Comparison of ENCODE assay signal across 19 cellular contexts in genomic region chr7:36232971-36233550, GRCh38.
DNase-seq lines count a peak whose midpoint lies in the region; ATAC-seq, FAIRE-seq and TF ChIP-seq lines count a peak whose summit lies in the region.
"Had no signal": no experiment of that assay in that cellular context is flagged by ENCODE, and none has a peak within 500 bp of the region (broad histone marks: within the 10 kb centered on the region; RNA-seq: fewer than 3 reads in every experiment).

No MANE protein-coding gene starts in this region.

- CTCF ChIA-PET in HEK293 (lab: Yijun Ruan, JAX), result interaction anchor here (1.1 kb wide), 1 partner anchor 58 kb away, joined by 5 read pairs; no protein-coding TSS in a partner anchor

- no peak overlapping the region for H3K4me3 ChIP-seq in HEK293 (ENCODE audit: low read depth, low read length)
- H3K4me3 ChIP-seq in psoas muscle, result no peak overlapping the region
- H3K4me3 ChIP-seq in MM.1S (ENCODE audit: low read length), result no peak overlapping the region
- no peak overlapping the region for H3K4me3 ChIP-seq in colonic mucosa
- H3K4me3 ChIP-seq: GM23248, SJSA1 had no signal

- TF ChIP-seq CTCF in HEK293 (tag by site-specific recombination; IDR thresholded peaks at IDR 0.05), result no peak
- no peak for TF ChIP-seq CTCF in psoas muscle (IDR thresholded peaks at IDR 0.05)
- TF ChIP-seq CTCF in MM.1S (IDR thresholded peaks at IDR 0.05; ENCODE audit: low read length), result no peak
- no peak for TF ChIP-seq CTCF in colonic mucosa (IDR thresholded peaks at IDR 0.05)

- peak; percentile 24 for DNase-seq in NCI-H526 treated with DMSO at 0.1 percent for 48 hours (lab: John Stamatoyannopoulos, UW)
- DNase-seq in fibroblast of peridontal ligament (ENCODE audit: extremely low read depth), result peak; percentile 16
- no peak for DNase-seq in psoas muscle
- DNase-seq in MM.1S, result no peak
- DNase-seq in colonic mucosa, result no peak
- DNase-seq in HTR-8/SVneo (ENCODE audit: insufficient read length, low spot score), result no peak
- DNase-seq: activated CD4-positive, alpha-beta T cell treated with anti-CD3 and anti-CD28 coated beads, Interleukin-2, amount 50 U/mL, for 4 hours; activated naive CD8-positive, alpha-beta T cell treated with anti-CD3 and anti-CD28 coated beads, Interleukin-2, amount 10 ng/mL, durations not matched to agents 7 days and 5 days; activated T-cell treated with anti-CD3 and anti-CD28 coated beads, Interleukin-2, amount 50 U/mL, for 4 hours; caudate nucleus; DMS79 treated with DMSO at 0.1 percent for 48 hours; foreskin fibroblast; GM23248; naive thymus-derived CD4-positive, alpha-beta T cell; NCI-H2171 treated with DMSO at 0.1 percent for 48 hours; T1000 had no signal

- peaks cover 10% of the 10 kb centered on the region for H3K4me1 ChIP-seq in HEK293 (ENCODE audit: control insufficient read depth, insufficient read depth, low read length)
- peaks cover 36% of the 10 kb centered on the region for H3K4me1 ChIP-seq in psoas muscle
- H3K4me1 ChIP-seq in MM.1S (ENCODE audit: low read length), result no peaks in the 10 kb centered on the region
- no peaks in the 10 kb centered on the region for H3K4me1 ChIP-seq in colonic mucosa

- H3K9me3 ChIP-seq in HEK293 (ENCODE audit: control insufficient read depth, insufficient read depth, low read depth, low read length) (no peaks in the 10 kb centered on the region), psoas muscle (no peaks in the 10 kb centered on the region), MM.1S (replicated peaks; ENCODE audit: insufficient read depth, low read length) (no peaks in the 10 kb centered on the region), colonic mucosa (no peaks in the 10 kb centered on the region)
- H3K9me3 ChIP-seq: SJSA1 had no signal

- FAIRE-seq in HTR-8/SVneo (lab: Jason Lieb, UNC), result no peak

- no peaks in the 10 kb centered on the region for H3K79me2 ChIP-seq in MM.1S (ENCODE audit: low read length)

- H4K20me1 ChIP-seq in MM.1S (ENCODE audit: insufficient read depth, low read length), result no peaks in the 10 kb centered on the region

- H3K27me3 ChIP-seq in psoas muscle (ENCODE audit: insufficient read depth in 3 of 3, low read length in 2 of 3), result no peaks in the 10 kb centered on the region
- no peaks in the 10 kb centered on the region for H3K27me3 ChIP-seq in MM.1S (replicated peaks; ENCODE audit: insufficient read depth, low read length)
- no peaks in the 10 kb centered on the region for H3K27me3 ChIP-seq in colonic mucosa
- H3K27me3 ChIP-seq: SJSA1 had no signal

- H3F3A ChIP-seq in MM.1S (ENCODE audit: insufficient read depth, low read length), result no peaks in the 10 kb centered on the region

- H3K9ac ChIP-seq in MM.1S (ENCODE audit: low read length), result no peak overlapping the region
- no peak overlapping the region for H3K9ac ChIP-seq in colonic mucosa (ENCODE audit: low read depth in 2 of 2, low read length in 2 of 2)
- H3K9ac ChIP-seq: GM23248 had no signal

- H2AFZ ChIP-seq in MM.1S (ENCODE audit: low read length), result no peak overlapping the region
- H2AFZ ChIP-seq: GM23248 had no signal

- H3K36me3 ChIP-seq in HEK293 (ENCODE audit: control insufficient read depth in 2 of 2, insufficient read depth in 1 of 2, low read length in 2 of 2), result no peaks in the 10 kb centered on the region
- no peaks in the 10 kb centered on the region for H3K36me3 ChIP-seq in psoas muscle (ENCODE audit: insufficient read depth in 1 of 2, low read depth in 1 of 2)
- H3K36me3 ChIP-seq in MM.1S (replicated peaks; ENCODE audit: insufficient read depth, low read length), result no peaks in the 10 kb centered on the region
- no peaks in the 10 kb centered on the region for H3K36me3 ChIP-seq in colonic mucosa
- H3K36me3 ChIP-seq: SJSA1 had no signal

- POLR2A ChIA-PET in HEK293 (lab: Yijun Ruan, JAX), result no interaction called here

- ATAC-seq in psoas muscle, result peak in 2 of 4 donors; percentile 7 to 43
- ATAC-seq in GM21737 (IDR thresholded peaks at IDR 0.05; ENCODE audit: unreplicated experiment), result no peak
- ATAC-seq: activated T-cell treated with anti-CD3 and anti-CD28 coated beads, Interleukin-2, amount 50 U/mL, for 4 hours; naive thymus-derived CD4-positive, alpha-beta T cell had no signal

- 39 to 57% (median 40%) methylated on average over 3 of the region's 3 CpGs for WGBS in psoas muscle, 3 donors

- H3K4me2 ChIP-seq in MM.1S (ENCODE audit: low read depth, low read length), result no peak overlapping the region

- intact Hi-C loops in psoas muscle (cut with DNase I), result no loop called here
- intact Hi-C loops in colonic mucosa (cut with DNase I), result no loop called here

- no peaks in the 10 kb centered on the region for H3K9me2 ChIP-seq in MM.1S (replicated peaks; ENCODE audit: insufficient read depth, low read length)

- no peak overlapping the region for H3K27ac ChIP-seq in HEK293 (ENCODE audit: extremely low read depth, low read depth, low read length)
- H3K27ac ChIP-seq in psoas muscle, result peak overlapping the region; percentile 54
- no peak overlapping the region for H3K27ac ChIP-seq in MM.1S (ENCODE audit: low read length)
- no peak overlapping the region for H3K27ac ChIP-seq in colonic mucosa
- H3K27ac ChIP-seq: GM23248, SJSA1 had no signal

TF ChIP-seq in HEK293, 187 proteins besides CTCF, POLR2A, EP300 and RAD21:
- TF ChIP-seq, protein P1, sequence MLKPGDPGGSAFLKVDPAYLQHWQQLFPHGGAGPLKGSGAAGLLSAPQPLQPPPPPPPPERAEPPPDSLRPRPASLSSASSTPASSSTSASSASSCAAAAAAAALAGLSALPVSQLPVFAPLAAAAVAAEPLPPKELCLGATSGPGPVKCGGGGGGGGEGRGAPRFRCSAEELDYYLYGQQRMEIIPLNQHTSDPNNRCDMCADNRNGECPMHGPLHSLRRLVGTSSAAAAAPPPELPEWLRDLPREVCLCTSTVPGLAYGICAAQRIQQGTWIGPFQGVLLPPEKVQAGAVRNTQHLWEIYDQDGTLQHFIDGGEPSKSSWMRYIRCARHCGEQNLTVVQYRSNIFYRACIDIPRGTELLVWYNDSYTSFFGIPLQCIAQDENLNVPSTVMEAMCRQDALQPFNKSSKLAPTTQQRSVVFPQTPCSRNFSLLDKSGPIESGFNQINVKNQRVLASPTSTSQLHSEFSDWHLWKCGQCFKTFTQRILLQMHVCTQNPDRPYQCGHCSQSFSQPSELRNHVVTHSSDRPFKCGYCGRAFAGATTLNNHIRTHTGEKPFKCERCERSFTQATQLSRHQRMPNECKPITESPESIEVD (tag by site-specific recombination; IDR thresholded peaks at IDR 0.05), result peak; percentile 48; the same call in 1 of the 2 replicates
- TF ChIP-seq ZNF571 (tag by site-specific recombination; IDR thresholded peaks at IDR 0.05) (no peak), ZFP69B (tag by site-specific recombination; IDR thresholded peaks at IDR 0.05) (no peak), ZNF510 (tag by site-specific recombination; IDR thresholded peaks at IDR 0.05; ENCODE audit: insufficient replicate concordance) (no peak), OSR2 (tag by site-specific recombination; IDR thresholded peaks at IDR 0.05) (peak; percentile 34), ZNF324 (tag by site-specific recombination; IDR thresholded peaks at IDR 0.05) (no peak), OVOL3 (tag by site-specific recombination; IDR thresholded peaks at IDR 0.05) (no peak), ZNF701 (tag by site-specific recombination; IDR thresholded peaks at IDR 0.05) (no peak)

Comparison
In these comparisons a context has a peak if more than half of its experiments do, and no peak if none do; other contexts are left out.
1. DNase-seq: peak in NCI-H526 treated with DMSO at 0.1 percent for 48 hours (single experiment) and fibroblast of peridontal ligament (single experiment); none in psoas muscle (0 of 2), MM.1S (single experiment), colonic mucosa (single experiment) and HTR-8/SVneo (single experiment).